In the genomic region with DNA sequence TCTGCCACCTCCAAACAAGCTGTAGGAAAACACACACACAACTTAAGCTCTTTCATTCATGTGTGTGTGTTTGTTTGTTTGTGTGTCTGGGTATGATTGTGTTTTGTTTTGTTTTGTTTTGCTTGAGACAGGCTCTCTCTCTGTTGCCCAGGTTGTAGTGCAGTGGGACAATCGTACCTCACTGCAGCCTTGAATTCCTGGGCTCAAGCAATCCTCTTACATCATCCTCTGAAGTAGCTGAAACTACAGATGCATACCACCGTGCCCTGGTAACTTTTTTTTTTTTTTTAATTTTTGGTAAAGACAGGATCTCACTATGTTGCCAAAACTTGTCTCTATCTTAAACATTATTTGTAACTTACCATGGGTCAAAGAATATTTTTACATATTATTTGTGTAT, we compare ENCODE assay signal across 21 cellular contexts.
A peak's percentile ranks its signal among the peaks of the same experiment; 100 is the strongest.
DNase-seq lines count a peak whose midpoint lies in the region; ATAC-seq and FAIRE-seq lines count a peak whose summit lies in the region.
"Had no signal": no experiment of that assay in that cellular context is flagged by ENCODE, and none has a peak within 500 bp of the region (broad histone marks: within the 10 kb centered on the region; RNA-seq: fewer than 3 reads in every experiment).

No MANE protein-coding gene starts in this region.

- FAIRE-seq in HTR-8/SVneo (lab: Jason Lieb, UNC) (peak; percentile 60), urothelium cell line (lab: Jason Lieb, UNC) (no peak)

- DNase-seq in EL (peak; percentile 56), HTR-8/SVneo (ENCODE audit: insufficient read length, low spot score) (no peak), amniotic epithelial cell (ENCODE audit: low read depth) (peak; percentile 0), iris pigment epithelial cell (ENCODE audit: low read depth) (peak; percentile 47), hypothalamus (lab: John Stamatoyannopoulos, UW) (no peak), urothelium cell line (ENCODE audit: low spot score) (no peak)
- no peak for DNase-seq in activated naive CD4-positive, alpha-beta T cell (lab: John Stamatoyannopoulos, UW)
- DNase-seq: activated CD4-positive, alpha-beta T cell treated with anti-CD3 and anti-CD28 coated beads for 48 hours; effector CD8-positive, alpha-beta T cell; esophagus squamous epithelium; GDM1; MG63; naive B cell; NCI-H1417 treated with DMSO at 0.1 percent for 48 hours; NCI-H2171; SHP77 treated with DMSO at 0.1 percent for 48 hours; stimulated activated CD4-positive, alpha-beta T cell treated with anti-CD3 and anti-CD28 coated beads, Interleukin-2, amount 100 ng/mL, for 48 hours; stimulated activated naive CD4-positive, alpha-beta T cell; T-helper 1 cell; testis had no signal

- ATAC-seq in GM19455 (IDR thresholded peaks at IDR 0.05; ENCODE audit: unreplicated experiment) = no peak

Comparison
In these comparisons a context has a peak if more than half of its experiments do, and no peak if none do; other contexts are left out.
1. DNase-seq: peak in EL (single experiment), amniotic epithelial cell (single experiment) and iris pigment epithelial cell (single experiment); none in HTR-8/SVneo (single experiment), activated naive CD4-positive, alpha-beta T cell (0 of 4), hypothalamus (0 of 51) and urothelium cell line (single experiment).